24 cellular contexts compared by ENCODE assay signal in genomic region chr1:235549361-235550139, GRCh38.
"Had no signal": no experiment of that assay in that cellular context is flagged by ENCODE, and none has a peak within 500 bp of the region (broad histone marks: within the 10 kb centered on the region; RNA-seq: fewer than 3 reads in every experiment).

No MANE protein-coding gene starts in this region.

- H2AFZ ChIP-seq: neural progenitor cell had no signal

- DNase-seq: hippocampal formation; kidney glomerular epithelial cell; left cardiac atrium; left lung; lower lobe of right lung; mammary epithelial cell; mesenchymal stem cell; naive thymus-derived CD8-positive, alpha-beta T cell; occipital lobe; ovary; right cardiac atrium; stimulated activated CD4-positive, alpha-beta T cell treated with anti-CD3 and anti-CD28 coated beads, Interleukin-12 subunit alpha, Interleukin-12 subunit beta, amount 100 ng/mL, for 4 hours; stimulated activated CD4-positive, alpha-beta T cell treated with anti-CD3 and anti-CD28 coated beads, Interleukin-15, amount 100 ng/mL, for 24 hours; stimulated activated CD4-positive, alpha-beta T cell treated with anti-CD3 and anti-CD28 coated beads, Interleukin-2, amount 100 ng/mL, for 24 hours; stimulated activated CD4-positive, alpha-beta T cell treated with anti-CD3 and anti-CD28 coated beads, Interleukin-4, amount 100 ng/mL, for 1 hour; stimulated activated naive B cell treated with anti-CD40 and anti-IgM and Interleukin-4, amounts not matched to agents 10 μg/mL and 1 μg/mL and 100 μg/mL, for 72 hours; upper lobe of left lung had no signal

- H3K4me1 ChIP-seq: left lung, lower lobe of right lung, tibial nerve, upper lobe of left lung had no signal

- H3K27ac ChIP-seq: left lung, lower lobe of right lung, neural progenitor cell, neutrophil, ovary, skin epidermis, tibial nerve, upper lobe of left lung, vagina had no signal

- H3K4me3 ChIP-seq: left lung, lower lobe of right lung, neural progenitor cell, ovary, skin epidermis, tibial nerve, upper lobe of left lung, vagina had no signal

- H3K4me2 ChIP-seq: neural progenitor cell had no signal

- ATAC-seq: left cardiac atrium; left lung; lower lobe of right lung; naive thymus-derived CD8-positive, alpha-beta T cell; right cardiac atrium; sciatic nerve; stimulated activated naive B cell treated with anti-CD40 and anti-IgM and Interleukin-4, amounts not matched to agents 10 μg/mL and 1 μg/mL and 100 μg/mL, for 72 hours had no signal

- H3K9me3 ChIP-seq: left lung, lower lobe of right lung, neutrophil, ovary, tibial nerve, upper lobe of left lung, vagina had no signal

- FAIRE-seq: keratinocyte had no signal

- H3K27me3 ChIP-seq: neural progenitor cell, neutrophil, ovary, upper lobe of left lung, vagina had no signal

- H3K36me3 ChIP-seq: left lung, lower lobe of right lung, neural progenitor cell, neutrophil, ovary, tibial nerve, upper lobe of left lung, vagina had no signal
